21 cellular contexts compared by ENCODE assay signal in the genomic region with DNA sequence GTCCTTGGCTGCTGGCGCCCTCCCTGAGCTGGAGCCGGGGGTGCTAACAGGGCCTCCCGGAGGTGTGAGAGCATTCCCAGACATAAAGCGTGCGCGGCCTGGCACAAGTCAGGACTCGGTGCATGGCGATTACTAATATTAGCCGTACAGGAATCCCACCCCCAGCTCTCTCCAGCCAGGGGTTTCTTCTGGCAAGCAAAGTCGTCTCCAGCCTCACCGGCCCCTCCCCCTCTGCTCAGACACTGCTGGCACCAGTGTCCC. TPM values are rescaled to one million over a fixed set of nuclear protein-coding genes. Genes with fewer than 3 reads are reported as not detected.
"Had no signal": no experiment of that assay in that cellular context is flagged by ENCODE, and none has a peak within 500 bp of the region (broad histone marks: within the 10 kb centered on the region; RNA-seq: fewer than 3 reads in every experiment).

No MANE protein-coding gene starts in this region.

- DNase-seq: activated CD4-positive, alpha-beta T cell treated with anti-CD3 and anti-CD28 coated beads, Interleukin-2, amount 50 U/mL, for 4 hours; activated CD8-positive, alpha-beta memory T cell treated with anti-CD3 and anti-CD28 coated beads for 24 hours; activated CD8-positive, alpha-beta memory T cell treated with anti-CD3 and anti-CD28 coated beads, Interleukin-2, amount 50 U/mL, for 4 hours; activated T-cell treated with anti-CD3 and anti-CD28 coated beads, Interleukin-2, amount 50 U/mL, for 24 hours; cerebellar nuclear complex; cortex of kidney; heart right ventricle; islet precursor cell; naive thymus-derived CD4-positive, alpha-beta T cell; stimulated activated CD4-positive, alpha-beta T cell treated with anti-CD3 and anti-CD28 coated beads, Interleukin-12 subunit alpha, Interleukin-12 subunit beta, amount 100 ng/mL, for 4 hours; stimulated activated naive CD8-positive, alpha-beta T cell treated with anti-CD3 and anti-CD28 coated beads, Interleukin-15, amount 100 ng/mL, for 72 hours; T1000 had no signal

- H3K36me3 ChIP-seq: breast epithelium, heart right ventricle, neural progenitor cell, prostate gland, suprapubic skin, vagina had no signal

- ATAC-seq: activated naive CD4-positive, alpha-beta T cell treated with anti-CD3 and anti-CD28 coated beads, Interleukin-2, amount 50 U/mL, for 72 hours; activated T-helper 17 cell treated with anti-CD3 and anti-CD28 coated beads, Interleukin-2, amount 50 U/mL, for 72 hours; left lobe of liver; naive thymus-derived CD4-positive, alpha-beta T cell; stimulated activated naive CD8-positive, alpha-beta T cell treated with anti-CD3 and anti-CD28 coated beads, Interleukin-15, amount 100 ng/mL, for 72 hours; WTC11 had no signal

- H3K4me3 ChIP-seq: breast epithelium, heart right ventricle, neural progenitor cell, prostate gland, suprapubic skin, vagina had no signal

- H3K9ac ChIP-seq: neural progenitor cell had no signal

- H3K4me1 ChIP-seq: prostate gland had no signal

- H3K9me3 ChIP-seq: breast epithelium, heart right ventricle, prostate gland, suprapubic skin, vagina had no signal

- H3K27me3 ChIP-seq: breast epithelium had no signal

- H2AFZ ChIP-seq: neural progenitor cell had no signal

- H3K4me2 ChIP-seq: neural progenitor cell had no signal

- H3K27ac ChIP-seq: breast epithelium, heart right ventricle, neural progenitor cell, prostate gland, suprapubic skin, vagina had no signal

RNA-seq across cellular contexts. Expression of a gene that starts 5.0 kb away (rescaled TPM):
- polyA plus RNA-seq: naive thymus-derived CD4-positive, alpha-beta T cell had no signal
